ENCODE assay signal across 25 cellular contexts in genomic region chr2:160974803-160975202, GRCh38.
"Had no signal": no experiment of that assay in that cellular context is flagged by ENCODE, and none has a peak within 500 bp of the region (broad histone marks: within the 10 kb centered on the region; RNA-seq: fewer than 3 reads in every experiment).

No MANE protein-coding gene starts in this region.

- H3K4me1 ChIP-seq: uterus had no signal

- ATAC-seq: stimulated activated naive CD8-positive, alpha-beta T cell treated with anti-CD3 and anti-CD28 coated beads, Interleukin-15, amount 100 ng/mL, for 72 hours; T-cell had no signal

- H3K27me3 ChIP-seq: esophagus squamous epithelium, suprapubic skin, transverse colon, uterus had no signal

- H3K9me3 ChIP-seq: esophagus squamous epithelium, suprapubic skin, transverse colon, uterus had no signal

- H3K27ac ChIP-seq: esophagus squamous epithelium, left ventricle myocardium inferior, skin epidermis, suprapubic skin, transverse colon, uterus had no signal

- H3K4me1 Mint-ChIP-seq: stimulated activated naive CD8-positive, alpha-beta T cell treated with anti-CD3 and anti-CD28 coated beads, Interleukin-15, amount 100 ng/mL, for 72 hours had no signal

- H3K27ac Mint-ChIP-seq: nephron progenitor cell; stimulated activated naive CD8-positive, alpha-beta T cell treated with anti-CD3 and anti-CD28 coated beads, Interleukin-15, amount 100 ng/mL, for 72 hours; T-cell had no signal

- H3K4me3 ChIP-seq: esophagus squamous epithelium, left ventricle myocardium inferior, skin epidermis, suprapubic skin, transverse colon, uterus had no signal

- DNase-seq: activated CD4-positive, alpha-beta T cell treated with anti-CD3 and anti-CD28 coated beads, Interleukin-2, amount 50 U/mL, for 1 hour; activated CD8-positive, alpha-beta memory T cell treated with anti-CD3 and anti-CD28 coated beads for 24 hours; activated CD8-positive, alpha-beta memory T cell treated with anti-CD3 and anti-CD28 coated beads, Interleukin-2, amount 50 U/mL, for 48 hours; activated effector memory CD4-positive, alpha-beta T cell treated with anti-CD3 and anti-CD28 coated beads, Interleukin-2, amount 50 U/mL, for 16 hours; activated naive CD4-positive, alpha-beta T cell treated with anti-CD3 and anti-CD28 coated beads, Interleukin-2, amount 50 U/mL, for 16 hours; activated T-cell treated with anti-CD3 and anti-CD28 coated beads, Interleukin-2, amount 50 U/mL, for 48 hours; aorta; cerebellar nuclear complex; cortex of kidney; esophagus squamous epithelium; glutamatergic neuron; kidney; left ventricle myocardium inferior; nephron progenitor cell; nucleus accumbens; posterior cingulate gyrus; stimulated activated CD4-positive, alpha-beta T cell treated with anti-CD3 and anti-CD28 coated beads, Interleukin-15, amount 100 ng/mL, for 24 hours; stimulated activated CD4-positive, alpha-beta T cell treated with anti-CD3 and anti-CD28 coated beads, Interleukin-4, amount 100 ng/mL, for 1 hour; stimulated activated naive CD8-positive, alpha-beta T cell treated with anti-CD3 and anti-CD28 coated beads, Interleukin-15, amount 100 ng/mL, for 72 hours; T-cell; T1000; transverse colon; uterus had no signal

- H3K4me3 Mint-ChIP-seq: nephron progenitor cell; stimulated activated naive CD8-positive, alpha-beta T cell treated with anti-CD3 and anti-CD28 coated beads, Interleukin-15, amount 100 ng/mL, for 72 hours; T-cell had no signal

- H3K9me3 Mint-ChIP-seq: stimulated activated naive CD8-positive, alpha-beta T cell treated with anti-CD3 and anti-CD28 coated beads, Interleukin-15, amount 100 ng/mL, for 72 hours had no signal

- H3K36me3 ChIP-seq: esophagus squamous epithelium, left ventricle myocardium inferior, suprapubic skin, transverse colon, uterus had no signal

- H3K27me3 Mint-ChIP-seq: stimulated activated naive CD8-positive, alpha-beta T cell treated with anti-CD3 and anti-CD28 coated beads, Interleukin-15, amount 100 ng/mL, for 72 hours; T-cell had no signal
